In the genomic region with DNA sequence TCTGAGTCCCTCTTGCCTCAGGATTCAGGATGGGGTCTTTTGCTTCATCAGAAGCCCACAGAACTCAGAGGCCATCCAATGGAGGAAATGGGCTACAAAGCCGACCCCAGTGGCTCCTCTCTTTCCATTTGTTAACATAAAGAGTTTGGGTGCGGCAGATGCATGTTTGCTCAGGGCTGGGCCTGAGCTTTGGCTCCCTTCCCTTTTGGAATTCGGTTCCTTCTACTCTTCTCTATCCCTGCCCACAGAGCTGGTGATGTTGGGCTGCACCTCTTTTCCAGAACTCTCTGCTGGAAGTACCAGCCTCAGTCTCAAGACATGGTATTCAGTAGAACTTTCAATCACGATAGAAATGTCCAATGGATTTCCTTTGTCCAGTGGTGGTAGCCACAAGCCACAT, we compare ENCODE assay signal across 24 cellular contexts.
A peak's percentile ranks its signal among the peaks of the same experiment; 100 is the strongest.
DNase-seq lines count a peak whose midpoint lies in the region; ATAC-seq and TF ChIP-seq lines count a peak whose summit lies in the region.
"Had no signal": no experiment of that assay in that cellular context is flagged by ENCODE, and none has a peak within 500 bp of the region (broad histone marks: within the 10 kb centered on the region; RNA-seq: fewer than 3 reads in every experiment).

No MANE protein-coding gene starts in this region.

- no peaks in the 10 kb centered on the region for H3K36me3 Mint-ChIP-seq in activated naive CD4-positive, alpha-beta T cell treated with anti-CD3 and anti-CD28 coated beads for 36 hours (ENCODE audit: low read depth)
- H3K36me3 Mint-ChIP-seq: CD4-positive, alpha-beta memory T cell; CD4-positive, CD25-positive, alpha-beta regulatory T cell; CD8-positive, alpha-beta memory T cell had no signal

- H3K9me3 Mint-ChIP-seq in activated naive CD4-positive, alpha-beta T cell treated with anti-CD3 and anti-CD28 coated beads for 36 hours, result no peaks in the 10 kb centered on the region

- ATAC-seq in left colon, result peak; percentile 96
- ATAC-seq in HG03039 (IDR thresholded peaks at IDR 0.05; ENCODE audit: unreplicated experiment), result no peak
- ATAC-seq: GM12878 had no signal

- intact Hi-C loops in left colon (cut with DNase I, micrococcal nuclease) (no loop called here), transverse colon (cut with DNase I; ENCODE audit: low total_unique reads) (no loop called here)
- intact Hi-C loops in activated naive CD4-positive, alpha-beta T cell treated with anti-CD3 and anti-CD28 coated beads for 36 hours (cut with micrococcal nuclease), result no loop called here

- no peak overlapping the region for H3K4me3 Mint-ChIP-seq in activated naive CD4-positive, alpha-beta T cell treated with anti-CD3 and anti-CD28 coated beads for 36 hours
- H3K4me3 Mint-ChIP-seq: CD14-positive monocyte; CD4-positive, alpha-beta memory T cell; CD4-positive, CD25-positive, alpha-beta regulatory T cell; CD8-positive, alpha-beta memory T cell had no signal

- DNase-seq in LoVo (ENCODE audit: low spot score), result peak; percentile 37
- DNase-seq in left colon, result peak in 1 of 2 donors; percentile 40
- peak; percentile 28 for DNase-seq in transverse colon
- no peak for DNase-seq in NK-92 (lab: John Stamatoyannopoulos, UW; ENCODE audit: unreplicated experiment)
- no peak for DNase-seq in activated naive CD4-positive, alpha-beta T cell treated with anti-CD3 and anti-CD28 coated beads for 36 hours
- DNase-seq: 8988T; ACHN; BE2C; C1 segment of cervical spinal cord; CD4-positive, alpha-beta memory T cell; CD4-positive, CD25-positive, alpha-beta regulatory T cell; CD8-positive, alpha-beta memory T cell; COR-L47; DMS 273 treated with DMSO at 0.1 percent for 48 hours; DMS153; DMS53; DMS79; DND-41; EL; GDM1 had no signal

- no peak for TF ChIP-seq EP300 in transverse colon (IDR thresholded peaks at IDR 0.05; ENCODE audit: low read depth)

- H3K27ac ChIP-seq in transverse colon, result no peak overlapping the region
- H3K27ac ChIP-seq: BLaER1 had no signal

- no peaks in the 10 kb centered on the region for H3K9me3 ChIP-seq in transverse colon
- H3K9me3 ChIP-seq: BE2C, BLaER1 had no signal

- in situ Hi-C loops in transverse colon (cut with MboI; ENCODE audit: low pct_ligation_motif_present in 1 of 4, low pct_unique_long_range_greater_than_20kb in 1 of 4, low sequenced_read_pairs in 3 of 4), result no loop called here

- CTCF ChIA-PET in activated naive CD4-positive, alpha-beta T cell treated with anti-CD3 and anti-CD28 coated beads for 36 hours (lab: Charles Lee), result no interaction called here

- TF ChIP-seq CTCF in transverse colon (IDR thresholded peaks at IDR 0.05), result no peak

- no peak overlapping the region for H3K27ac Mint-ChIP-seq in activated naive CD4-positive, alpha-beta T cell treated with anti-CD3 and anti-CD28 coated beads for 36 hours
- H3K27ac Mint-ChIP-seq: CD14-positive monocyte; CD4-positive, alpha-beta memory T cell; CD4-positive, CD25-positive, alpha-beta regulatory T cell; CD8-positive, alpha-beta memory T cell had no signal

- no peak overlapping the region for H3K4me3 ChIP-seq in transverse colon
- H3K4me3 ChIP-seq: BLaER1, GM12878 had no signal

- H3K4me1 ChIP-seq in transverse colon, result peaks cover 0 to 12% (median 6%) of the 10 kb centered on the region in 4 donors
- H3K4me1 ChIP-seq: BE2C, BLaER1 had no signal

- H3K36me3 ChIP-seq in transverse colon, result no peaks in the 10 kb centered on the region
- H3K36me3 ChIP-seq: BE2C, BLaER1 had no signal

- WGBS in transverse colon (ENCODE audit: low coverage in 1 of 2), 2 donors, result 68 to 69% methylated on average over 3 to 4 of the region's 4 CpGs

- H3K4me1 Mint-ChIP-seq in activated naive CD4-positive, alpha-beta T cell treated with anti-CD3 and anti-CD28 coated beads for 36 hours (ENCODE audit: low read depth), result peaks cover 4% of the 10 kb centered on the region
- H3K4me1 Mint-ChIP-seq: CD4-positive, alpha-beta memory T cell; CD4-positive, CD25-positive, alpha-beta regulatory T cell; CD8-positive, alpha-beta memory T cell had no signal

- H3K27me3 ChIP-seq in transverse colon, result no peaks in the 10 kb centered on the region
- H3K27me3 ChIP-seq: BE2C, BLaER1 had no signal

- H3K27me3 Mint-ChIP-seq in activated naive CD4-positive, alpha-beta T cell treated with anti-CD3 and anti-CD28 coated beads for 36 hours (ENCODE audit: low read depth), result peaks cover 22% of the 10 kb centered on the region
- H3K27me3 Mint-ChIP-seq: CD4-positive, CD25-positive, alpha-beta regulatory T cell had no signal

- TF ChIP-seq POLR2A in transverse colon (IDR thresholded peaks at IDR 0.05), result no peak

Comparison
In these comparisons a context has a peak if more than half of its experiments do, and no peak if none do; other contexts are left out.
1. DNase-seq: peak in LoVo (single experiment) and transverse colon (single experiment); none in NK-92 (single experiment) and activated naive CD4-positive, alpha-beta T cell treated with anti-CD3 and anti-CD28 coated beads for 36 hours (single experiment).